In genomic region chr1:46171872-46172271, GRCh38 we compare ENCODE assay signal across 13 cellular contexts. TPM values are rescaled to one million over a fixed set of nuclear protein-coding genes. Genes with fewer than 3 reads are reported as not detected.
DNase-seq lines count a peak whose midpoint lies in the region; TF ChIP-seq lines count a peak whose summit lies in the region.
"Had no signal": no experiment of that assay in that cellular context is flagged by ENCODE, and none has a peak within 500 bp of the region (broad histone marks: within the 10 kb centered on the region; RNA-seq: fewer than 3 reads in every experiment).

No MANE protein-coding gene starts in this region.

- no peaks in the 10 kb centered on the region for H3K36me3 ChIP-seq in transverse colon

- TF ChIP-seq POLR2A in transverse colon (IDR thresholded peaks at IDR 0.05): no peak

- H3K27ac ChIP-seq in VCaP: peak overlapping the region; percentile 87
- peak overlapping the region in 1 of 4 donors; percentile 6 for H3K27ac ChIP-seq in transverse colon

- in situ Hi-C loops in transverse colon (cut with MboI; ENCODE audit: low pct_ligation_motif_present in 1 of 4, low pct_unique_long_range_greater_than_20kb in 1 of 4, low sequenced_read_pairs in 3 of 4): no loop called here

- DNase-seq in NCI-H748 (lab: John Stamatoyannopoulos, UW; ENCODE audit: unreplicated experiment) (peak; percentile 51), NCI-H748 treated with DMSO at 0.1 percent for 48 hours (lab: John Stamatoyannopoulos, UW) (no peak), kidney tubule cell (ENCODE audit: low spot score) (peak; percentile 59), transverse colon (peak; percentile 56), NCI-H1092 treated with DMSO at 0.1 percent for 48 hours (lab: John Stamatoyannopoulos, UW) (no peak), SHP77 (lab: John Stamatoyannopoulos, UW) (no peak)
- no peak for DNase-seq in activated naive CD4-positive, alpha-beta T cell treated with anti-CD3 and anti-CD28 coated beads, Interleukin-2, amount 50 U/mL, for 16 hours
- DNase-seq: activated CD8-positive, alpha-beta T cell treated with anti-CD3 and anti-CD28 coated beads, Interleukin-2, amount 10 ng/mL, durations not matched to agents 7 days and 5 days; EL; KG1; NCI-H524; posterior cingulate gyrus had no signal

- H3K27me3 ChIP-seq in transverse colon: peaks cover 7% of the 10 kb centered on the region

- TF ChIP-seq CTCF in VCaP (conservative IDR thresholded peaks at IDR 0.05) (no peak), transverse colon (IDR thresholded peaks at IDR 0.05) (no peak)

- 33% methylated on average over 5 of the region's 6 CpGs; no CpG with 5 or more reads in 1 of the 2 donors for WGBS in transverse colon (ENCODE audit: low coverage in 1 of 2), 2 donors

- H3K9me3 ChIP-seq in transverse colon: no peaks in the 10 kb centered on the region

- intact Hi-C loops in transverse colon (cut with DNase I; ENCODE audit: low total_unique reads): no loop called here

- H3K4me3 ChIP-seq in transverse colon: no peak overlapping the region

- peaks cover 9 to 28% (median 19%) of the 10 kb centered on the region in 4 donors for H3K4me1 ChIP-seq in transverse colon

- TF ChIP-seq EP300 in transverse colon (IDR thresholded peaks at IDR 0.05; ENCODE audit: low read depth): no peak

RNA-seq across cellular contexts. Expression of gene TSPAN1, which starts 3.0 kb away (rescaled TPM):
- 1,000 to 10,000 TPM in 2 of 4 donors, 100 to 1,000 TPM in 2; 228 to 1,657 (median 1,038) TPM for total RNA-seq in transverse colon
- total RNA-seq: activated CD8-positive, alpha-beta T cell treated with anti-CD3 and anti-CD28 coated beads, Interleukin-2, amount 10 ng/mL, durations not matched to agents 7 days and 5 days had no signal

RNA-seq across cellular contexts. Expression of gene P3R3URF, which starts 4.4 kb away (rescaled TPM):
- not detected for total RNA-seq in transverse colon
- total RNA-seq: activated CD8-positive, alpha-beta T cell treated with anti-CD3 and anti-CD28 coated beads, Interleukin-2, amount 10 ng/mL, durations not matched to agents 7 days and 5 days had no signal

RNA-seq across cellular contexts. Expression of gene POMGNT1, which starts 26.4 kb away (rescaled TPM):
- 10 to 100 TPM; 13.3 to 35.5 (median 27.6) TPM for total RNA-seq in transverse colon

RNA-seq across cellular contexts. Expression of gene LURAP1, which starts 31.3 kb away (rescaled TPM):
- total RNA-seq in transverse colon: 1 to 10 TPM in 3 of 4 donors, not detected in 1; 1.9 to 7.0 (median 2.3) TPM
- total RNA-seq: activated CD8-positive, alpha-beta T cell treated with anti-CD3 and anti-CD28 coated beads, Interleukin-2, amount 10 ng/mL, durations not matched to agents 7 days and 5 days had no signal

RNA-seq across cellular contexts. Expression of gene PIK3R3, which starts 39.4 kb away (rescaled TPM):
- 1 to 10 TPM; 3.0 to 5.9 (median 4.7) TPM for total RNA-seq in transverse colon

Comparison
In these comparisons a context has a peak if more than half of its experiments do, and no peak if none do; other contexts are left out.
1. DNase-seq: peak in NCI-H748 (single experiment), kidney tubule cell (single experiment) and transverse colon (single experiment); none in NCI-H748 treated with DMSO at 0.1 percent for 48 hours (single experiment), NCI-H1092 treated with DMSO at 0.1 percent for 48 hours (single experiment), SHP77 (0 of 2) and activated naive CD4-positive, alpha-beta T cell treated with anti-CD3 and anti-CD28 coated beads, Interleukin-2, amount 50 U/mL, for 16 hours (single experiment).